1 cellular context compared by ENCODE assay signal in genomic region chr15:66481107-66481856, GRCh38.
TF ChIP-seq lines count a peak whose summit lies in the region.

No MANE protein-coding gene starts in this region.

TF ChIP-seq in K562, 482 proteins besides CTCF, POLR2A, EP300 and RAD21 (continued from another document and continues in another):
- no peak for TF ChIP-seq RREB1 (CRISPR knock-in tag; IDR thresholded peaks at IDR 0.05)
- TF ChIP-seq MTA2 (IDR thresholded peaks at IDR 0.05; ENCODE audit: low read depth) = peak; percentile 30; the same call in 1 of the 2 replicates
- TF ChIP-seq HMGXB4 (CRISPR knock-in tag; IDR thresholded peaks at IDR 0.05) = no peak
- TF ChIP-seq HDAC3 (IDR thresholded peaks at IDR 0.05; ENCODE audit: borderline replicate concordance, partially characterized antibody) = peak; percentile 38
- TF ChIP-seq PRPF4 (IDR thresholded peaks at IDR 0.05; ENCODE audit: insufficient read depth, low read depth, low read length, poor library complexity, severe bottlenecking) = no peak
- peak in 1 of 2 experiments; percentile 59 for TF ChIP-seq E2F6 (IDR thresholded peaks at IDR 0.05; ENCODE audit: borderline replicate concordance in 1 of 2, extremely low read depth in 1 of 2, insufficient read depth in 1 of 2, insufficient read length in 1 of 2, low read depth in 1 of 2, low read length in 1 of 2, poor library complexity in 1 of 2, severe bottlenecking in 1 of 2)
- no peak for TF ChIP-seq CTCFL (IDR thresholded peaks at IDR 0.05; ENCODE audit: borderline replicate concordance, insufficient read depth, low read depth, low read length, poor library complexity, severe bottlenecking)
- TF ChIP-seq ZNF699 (CRISPR knock-in tag; IDR thresholded peaks at IDR 0.05; ENCODE audit: insufficient replicate concordance) = no peak
- peak; percentile 82 for TF ChIP-seq SMARCA4 (IDR thresholded peaks at IDR 0.05)
- TF ChIP-seq MITF (IDR thresholded peaks at IDR 0.05) = no peak
- peak; percentile 71 for TF ChIP-seq E2F8 (IDR thresholded peaks at IDR 0.05; ENCODE audit: low read depth, partially characterized antibody)
- peak; percentile 37; the same call in 1 of the 2 replicates for TF ChIP-seq PML (IDR thresholded peaks at IDR 0.05; ENCODE audit: low read length)
- no peak for TF ChIP-seq TRIM25 (IDR thresholded peaks at IDR 0.05; ENCODE audit: borderline replicate concordance)
- TF ChIP-seq RERE (CRISPR knock-in tag; IDR thresholded peaks at IDR 0.05; ENCODE audit: borderline replicate concordance) = no peak
- no peak for TF ChIP-seq ZNF282 (CRISPR knock-in tag; IDR thresholded peaks at IDR 0.05)
- no peak for TF ChIP-seq POU5F1 (IDR thresholded peaks at IDR 0.05; ENCODE audit: borderline replicate concordance, low read depth, low read length, partially characterized antibody)
- no peak for TF ChIP-seq ZNF431 (CRISPR knock-in tag; IDR thresholded peaks at IDR 0.05)
- no peak for TF ChIP-seq ZNF408 (CRISPR knock-in tag; IDR thresholded peaks at IDR 0.05; ENCODE audit: low read depth)
- no peak for TF ChIP-seq THRB (CRISPR knock-in tag; conservative IDR thresholded peaks at IDR 0.05)
- no peak for TF ChIP-seq PATZ1 (CRISPR knock-in tag; IDR thresholded peaks at IDR 0.05; ENCODE audit: borderline replicate concordance)
- peak; percentile 20; the same call in 1 of the 2 replicates for TF ChIP-seq HDGF (IDR thresholded peaks at IDR 0.05)
- TF ChIP-seq EGR1 (conservative IDR thresholded peaks at IDR 0.05) = no peak
- no peak for TF ChIP-seq ZNF274 (IDR thresholded peaks at IDR 0.05; ENCODE audit: borderline replicate concordance, low read depth, low read length)
